In genomic region chr7:78472519-78472918, GRCh38 we compare ENCODE assay signal across 22 cellular contexts.
DNase-seq lines count a peak whose midpoint lies in the region; ATAC-seq and TF ChIP-seq lines count a peak whose summit lies in the region.
"Had no signal": no experiment of that assay in that cellular context is flagged by ENCODE, and none has a peak within 500 bp of the region (broad histone marks: within the 10 kb centered on the region; RNA-seq: fewer than 3 reads in every experiment).

No MANE protein-coding gene starts in this region.

- H3K23ac ChIP-seq in trophoblast cell (ENCODE audit: low read length): no peak overlapping the region

- H3K79me1 ChIP-seq in trophoblast cell (ENCODE audit: low read length): no peaks in the 10 kb centered on the region

- H2BK120ac ChIP-seq in trophoblast cell (ENCODE audit: insufficient read depth, low read length, poor library complexity): no peak overlapping the region

- H4K91ac ChIP-seq in trophoblast cell (ENCODE audit: low read depth, low read length): no peak overlapping the region

- no peak overlapping the region for H4K12ac ChIP-seq in trophoblast cell (ENCODE audit: low read depth, low read length)

- H3F3A ChIP-seq in SK-N-SH (replicated peaks; ENCODE audit: insufficient read depth): no peaks in the 10 kb centered on the region

- no peak overlapping the region for H2AK5ac ChIP-seq in trophoblast cell (ENCODE audit: low read length)

- no peak overlapping the region for H3K4me3 ChIP-seq in SK-N-SH (ENCODE audit: low read depth in 2 of 2, low read length in 1 of 2)
- H3K4me3 ChIP-seq in trophoblast cell (ENCODE audit: low read depth, low read length): no peak overlapping the region
- H3K4me3 ChIP-seq: colonic mucosa, left ventricle myocardium inferior had no signal

- no peak overlapping the region for H3K9ac ChIP-seq in SK-N-SH
- H3K9ac ChIP-seq in trophoblast cell (ENCODE audit: low read length): no peak overlapping the region

- H3K4ac ChIP-seq in trophoblast cell (ENCODE audit: low read depth, low read length): no peak overlapping the region

- H2BK5ac ChIP-seq in trophoblast cell (ENCODE audit: low read depth, low read length, poor library complexity): no peak overlapping the region

- no peak for TF ChIP-seq EP300 in SK-N-SH (IDR thresholded peaks at IDR 0.05; ENCODE audit: borderline replicate concordance in 1 of 2, low read depth in 1 of 2, low read length in 1 of 2)

- H3K18ac ChIP-seq in trophoblast cell (ENCODE audit: low read length): no peak overlapping the region

- CTCF ChIA-PET in SK-N-SH (lab: Yijun Ruan, JAX): interaction anchor here (1.3 kb wide), 2 partner anchors 8 to 15 kb away, joined by 4 to 5 read pairs; no protein-coding TSS in a partner anchor

- DNase-seq in GM04503 (ENCODE audit: low read depth): peak; percentile 88
- DNase-seq in SK-N-SH: no peak
- peak; percentile 86 for DNase-seq in fibroblast of peridontal ligament (ENCODE audit: extremely low read depth)
- peak; percentile 53 to 86 for DNase-seq in trophoblast cell
- DNase-seq: activated CD4-positive, CD25-positive, alpha-beta regulatory T cell; activated CD8-positive, alpha-beta memory T cell treated with anti-CD3 and anti-CD28 coated beads for 24 hours; CD4-positive, alpha-beta T cell; colonic mucosa; DMS79 treated with DMSO at 0.1 percent for 48 hours; GOT3; left ventricle myocardium inferior; NCI-H1417; NCI-H345; retina; Right ventricle myocardium superior; substantia nigra; T-helper 2 cell had no signal

- H3K4me2 ChIP-seq in SK-N-SH: no peak overlapping the region
- H3K4me2 ChIP-seq in trophoblast cell (ENCODE audit: low read length): no peak overlapping the region

- H3K9me3 ChIP-seq in SK-N-SH (no peaks in the 10 kb centered on the region), trophoblast cell (ENCODE audit: insufficient read depth, low read depth, low read length) (no peaks in the 10 kb centered on the region)
- H3K9me3 ChIP-seq: colonic mucosa, left ventricle myocardium inferior had no signal

- H3K36me3 ChIP-seq in SK-N-SH (replicated peaks in 1 of 2; ENCODE audit: control insufficient read depth in 1 of 2, insufficient read depth in 2 of 2, low read length in 1 of 2) (no peaks in the 10 kb centered on the region), trophoblast cell (ENCODE audit: control insufficient read depth in 1 of 2, insufficient read depth in 2 of 2, low read length in 2 of 2) (no peaks in the 10 kb centered on the region)
- H3K36me3 ChIP-seq: colonic mucosa, left ventricle myocardium inferior had no signal

- TF ChIP-seq CTCF in SK-N-SH (IDR thresholded peaks at IDR 0.05): no peak

- H3K14ac ChIP-seq in trophoblast cell (ENCODE audit: low read length): no peak overlapping the region

- H4K20me1 ChIP-seq in SK-N-SH (ENCODE audit: insufficient read depth): no peaks in the 10 kb centered on the region

- H3K4me1 ChIP-seq in SK-N-SH (ENCODE audit: control insufficient read depth in 1 of 2, insufficient read depth in 2 of 2, low read depth in 1 of 2, low read length in 1 of 2): peaks cover 12 to 16% of the 10 kb centered on the region in 2 experiments; a peak in 3 of 4 replicates
- no peaks in the 10 kb centered on the region for H3K4me1 ChIP-seq in trophoblast cell (ENCODE audit: control insufficient read depth in 1 of 2, insufficient read depth in 2 of 2, low read length in 2 of 2)
- H3K4me1 ChIP-seq: colonic mucosa, left ventricle myocardium inferior had no signal

- POLR2A ChIA-PET in SK-N-SH (lab: Yijun Ruan, JAX): no interaction called here

- no peak overlapping the region for H2BK12ac ChIP-seq in trophoblast cell (ENCODE audit: low read length)

- H3K27ac ChIP-seq in SK-N-SH (ENCODE audit: low read depth in 2 of 2, low read length in 1 of 2) (no peak overlapping the region), trophoblast cell (ENCODE audit: low read depth, low read length) (no peak overlapping the region)
- H3K27ac ChIP-seq: colonic mucosa, left ventricle myocardium inferior had no signal

- no peaks in the 10 kb centered on the region for H3K27me3 ChIP-seq in SK-N-SH (ENCODE audit: insufficient read depth)
- H3K27me3 ChIP-seq in trophoblast cell (ENCODE audit: insufficient read depth, low read length): no peaks in the 10 kb centered on the region
- H3K27me3 ChIP-seq: colonic mucosa had no signal

- no peaks in the 10 kb centered on the region for H3K9me2 ChIP-seq in SK-N-SH

- no peak for TF ChIP-seq RAD21 in SK-N-SH (IDR thresholded peaks at IDR 0.05; ENCODE audit: low read length)

- H3K79me2 ChIP-seq in SK-N-SH (ENCODE audit: insufficient read depth) (no peaks in the 10 kb centered on the region), trophoblast cell (ENCODE audit: control insufficient read depth, insufficient read depth, low read length, poor library complexity) (no peaks in the 10 kb centered on the region)

- no peak overlapping the region for H4K8ac ChIP-seq in trophoblast cell (ENCODE audit: low read depth, low read length)

- no peak for ATAC-seq in HG02840 (IDR thresholded peaks at IDR 0.05; ENCODE audit: low FRiP score, unreplicated experiment)
- ATAC-seq in GM21390 (IDR thresholded peaks at IDR 0.05; ENCODE audit: unreplicated experiment): no peak
- ATAC-seq in HG03439 (IDR thresholded peaks at IDR 0.05; ENCODE audit: unreplicated experiment): no peak
- no peak for ATAC-seq in GM19035 (IDR thresholded peaks at IDR 0.05; ENCODE audit: unreplicated experiment)
- ATAC-seq: natural killer cell treated with Interleukin-12 subunit alpha and Interleukin-12 subunit beta and Interleukin-15 and Interleukin-18, amount 100 ng/mL, for 72 hours had no signal

- H2AFZ ChIP-seq in SK-N-SH (ENCODE audit: low read depth) (no peak overlapping the region), trophoblast cell (ENCODE audit: insufficient read depth, low read length, poor library complexity) (no peak overlapping the region)

TF ChIP-seq in SK-N-SH, 30 proteins besides CTCF, POLR2A, EP300 and RAD21:
- TF ChIP-seq TCF12 (IDR thresholded peaks at IDR 0.05) (peak; percentile 16; the same call in 1 of the 2 replicates), ELF1 (IDR thresholded peaks at IDR 0.05) (no peak)
